8 cellular contexts compared by ENCODE assay signal in genomic region chr6:11810039-11810541, GRCh38. TPM values are rescaled to one million over a fixed set of nuclear protein-coding genes. Genes with fewer than 3 reads are reported as not detected.
A peak's percentile ranks its signal among the peaks of the same experiment; 100 is the strongest.
DNase-seq lines count a peak whose midpoint lies in the region; ATAC-seq and TF ChIP-seq lines count a peak whose summit lies in the region.

No MANE protein-coding gene starts in this region.

- no peak overlapping the region for H3K27ac Mint-ChIP-seq in T-cell
- no peak overlapping the region for H3K27ac Mint-ChIP-seq in CD4-positive, alpha-beta memory T cell

- ATAC-seq in omental fat pad (ENCODE audit: low FRiP score) = peak; percentile 64
- no peak for ATAC-seq in HG03565 (IDR thresholded peaks at IDR 0.05; ENCODE audit: unreplicated experiment)
- no peak for ATAC-seq in HG02852 (IDR thresholded peaks at IDR 0.05; ENCODE audit: unreplicated experiment)
- no peak for ATAC-seq in T-cell (replicated peaks in 1 of 4)

- intact Hi-C loops in esophagus squamous epithelium (cut with DNase I) = no loop called here
- intact Hi-C loops in CD4-positive, alpha-beta memory T cell (cut with micrococcal nuclease) = no loop called here

- H3K4me3 Mint-ChIP-seq in T-cell = no peak overlapping the region
- H3K4me3 Mint-ChIP-seq in CD4-positive, alpha-beta memory T cell = no peak overlapping the region

- H3K27me3 ChIP-seq in esophagus squamous epithelium = no peaks in the 10 kb centered on the region
- H3K27me3 ChIP-seq in CD4-positive, alpha-beta memory T cell (ENCODE audit: insufficient read depth, low read length) = no peaks in the 10 kb centered on the region

- H3K36me3 Mint-ChIP-seq in T-cell = no peaks in the 10 kb centered on the region
- H3K36me3 Mint-ChIP-seq in CD4-positive, alpha-beta memory T cell = no peaks in the 10 kb centered on the region

- no peaks in the 10 kb centered on the region for H3K9me3 Mint-ChIP-seq in T-cell
- peaks cover 0 to 2% (median 0%) of the 10 kb centered on the region in 8 donors for H3K9me3 Mint-ChIP-seq in CD4-positive, alpha-beta memory T cell

- CTCF ChIA-PET in T-cell (lab: Charles Lee) = no interaction called here
- CTCF ChIA-PET in CD4-positive, alpha-beta memory T cell (lab: Charles Lee; ENCODE audit: partially characterized antibody) = no interaction called here

- peak; percentile 34 for DNase-seq in COLO829 (ENCODE audit: low spot score)
- peak; percentile 43 for DNase-seq in NCI-H69 (lab: John Stamatoyannopoulos, UW)
- DNase-seq in esophagus squamous epithelium (lab: John Stamatoyannopoulos, UW) = no peak
- peak; percentile 71 for DNase-seq in omental fat pad (ENCODE audit: low spot score)
- no peak for DNase-seq in T-cell
- no peak for DNase-seq in CD4-positive, alpha-beta memory T cell

- no peak overlapping the region for H3K4me3 ChIP-seq in esophagus squamous epithelium
- H3K4me3 ChIP-seq in CD4-positive, alpha-beta memory T cell (ENCODE audit: low read length in 2 of 2) = no peak overlapping the region

- POLR2A ChIA-PET in T-cell (lab: Charles Lee) = no interaction called here
- POLR2A ChIA-PET in CD4-positive, alpha-beta memory T cell (lab: Charles Lee; ENCODE audit: partially characterized antibody) = no interaction called here

- no peaks in the 10 kb centered on the region for H3K36me3 ChIP-seq in esophagus squamous epithelium
- H3K36me3 ChIP-seq in CD4-positive, alpha-beta memory T cell (ENCODE audit: insufficient read depth, low read length) = no peaks in the 10 kb centered on the region

- peak overlapping the region; percentile 23 to 83 (median 66) for H3K27ac ChIP-seq in esophagus squamous epithelium
- no peak overlapping the region for H3K27ac ChIP-seq in CD4-positive, alpha-beta memory T cell (ENCODE audit: low read depth, low read length)

- peaks cover 13 to 21% (median 15%) of the 10 kb centered on the region in 3 donors for H3K4me1 Mint-ChIP-seq in T-cell
- H3K4me1 Mint-ChIP-seq in CD4-positive, alpha-beta memory T cell = peaks cover 4 to 9% (median 8%) of the 10 kb centered on the region in 4 donors

- TF ChIP-seq CTCF in esophagus squamous epithelium (IDR thresholded peaks at IDR 0.05) (no peak), omental fat pad (IDR thresholded peaks at IDR 0.05) (no peak)

- H3K4me1 ChIP-seq in esophagus squamous epithelium = peaks cover 19 to 66% (median 29%) of the 10 kb centered on the region in 3 donors
- peaks cover 3% of the 10 kb centered on the region for H3K4me1 ChIP-seq in CD4-positive, alpha-beta memory T cell (ENCODE audit: insufficient read depth, low read length)

- TF ChIP-seq POLR2A in esophagus squamous epithelium (IDR thresholded peaks at IDR 0.05) = no peak

- no peaks in the 10 kb centered on the region for H3K9me3 ChIP-seq in esophagus squamous epithelium
- no peaks in the 10 kb centered on the region for H3K9me3 ChIP-seq in CD4-positive, alpha-beta memory T cell (ENCODE audit: control insufficient read depth in 1 of 2, low read length in 2 of 2)

- H3K27me3 Mint-ChIP-seq in T-cell = peaks cover 0 to 3% of the 10 kb centered on the region in 2 donors
- peaks cover 3 to 9% of the 10 kb centered on the region in 2 donors for H3K27me3 Mint-ChIP-seq in CD4-positive, alpha-beta memory T cell

- WGBS in esophagus squamous epithelium, 2 donors = 0% methylated on average over 1 of the region's 1 CpG; no CpG with 5 or more reads in 1 of the 2 donors

RNA-seq across cellular contexts. Expression of gene ADTRP, which starts 31.5 kb away (rescaled TPM):
- total RNA-seq in esophagus squamous epithelium (1 to 10 TPM in 2 of 4 donors, under 1 TPM in 2; 0.76 to 2.5 (median 1.6) TPM), omental fat pad (1 to 10 TPM in 1 of 4 donors, under 1 TPM in 2, not detected in 1; 0.31 to 2.4 (median 0.37) TPM), T-cell (10 to 100 TPM; 23.9 to 74.7 (median 59.1) TPM)
- 1 to 10 TPM; 7.0 to 8.0 TPM for total RNA-seq in CD4-positive, alpha-beta memory T cell
- 10 to 100 TPM; 15.8 to 41.9 TPM for polyA plus RNA-seq in CD4-positive, alpha-beta memory T cell

Comparison
In these comparisons a context has a peak if more than half of its experiments do, and no peak if none do; other contexts are left out.
1. DNase-seq: peak in COLO829 (single experiment), NCI-H69 (single experiment) and omental fat pad (single experiment); none in esophagus squamous epithelium (single experiment), T-cell (0 of 34) and CD4-positive, alpha-beta memory T cell (0 of 5).